Comparison of ENCODE assay signal across 8 cellular contexts in the genomic region with DNA sequence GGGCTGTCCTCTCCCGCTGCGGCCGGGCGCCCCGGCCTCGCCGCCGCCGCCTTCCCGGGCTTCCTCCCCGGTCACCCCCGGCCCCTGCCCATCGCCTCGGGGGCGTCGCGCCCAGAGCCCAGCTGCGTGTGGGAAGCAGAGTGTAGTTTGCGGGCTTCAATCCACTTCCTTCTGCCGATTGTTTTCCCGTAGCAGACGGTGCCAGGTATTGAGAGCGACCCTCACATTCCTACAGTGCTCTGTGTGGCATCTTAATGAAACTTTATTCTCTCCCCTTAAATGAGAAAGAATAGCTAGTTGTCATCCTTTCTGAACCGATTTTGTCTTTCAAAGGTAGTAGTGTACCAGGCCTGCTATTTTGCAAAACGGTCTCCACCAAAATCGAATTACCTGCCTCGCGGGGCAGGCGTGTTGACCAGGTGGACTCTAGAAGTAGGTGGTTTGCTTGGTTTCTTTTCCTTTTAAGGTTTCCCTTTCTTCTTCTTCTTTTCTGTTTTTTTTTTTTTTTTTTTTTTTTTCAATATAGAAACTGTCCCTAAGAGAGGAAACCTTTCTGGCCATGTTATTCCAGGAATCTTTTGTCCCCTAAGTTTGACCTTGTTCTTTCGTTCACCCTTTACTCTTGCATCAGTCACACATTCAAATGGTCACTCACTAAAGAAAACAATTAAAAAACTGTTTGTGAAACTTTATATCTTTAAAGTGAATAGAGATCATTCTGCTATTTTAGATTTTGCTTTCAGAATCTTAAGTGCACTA. TPM values are rescaled to one million over a fixed set of nuclear protein-coding genes. Genes with fewer than 3 reads are reported as not detected.
A peak's percentile ranks its signal among the peaks of the same experiment; 100 is the strongest.
DNase-seq lines count a peak whose midpoint lies in the region; ATAC-seq, FAIRE-seq and TF ChIP-seq lines count a peak whose summit lies in the region.

No MANE protein-coding gene starts in this region.

- TF ChIP-seq POLR2A in NB4 (IDR thresholded peaks at IDR 0.05; ENCODE audit: extremely low read depth, insufficient read length) (no peak), K562 (conservative IDR thresholded peaks at IDR 0.05) (no peak)

- peak overlapping the region; percentile 56 for H2AFZ ChIP-seq in K562 (ENCODE audit: low read depth, low read length)

- H3K4me1 ChIP-seq in K562 (replicated peaks in 1 of 2; ENCODE audit: control insufficient read depth in 2 of 2, insufficient read depth in 2 of 2, low read length in 2 of 2), result peaks cover 4 to 13% of the 10 kb centered on the region in 2 experiments; a peak in 3 of 5 replicates
- H3K4me1 ChIP-seq in left lung, result peaks cover 0 to 52% of the 10 kb centered on the region in 2 donors
- H3K4me1 ChIP-seq in subcutaneous abdominal adipose tissue (ENCODE audit: control insufficient read depth in 5 of 5, insufficient read depth in 5 of 5, low read length in 5 of 5), result peaks cover 0 to 42% (median 26%) of the 10 kb centered on the region in 5 donors

- no peak for TF ChIP-seq EP300 in K562 (IDR thresholded peaks at IDR 0.05; ENCODE audit: low read length)

- H3K9ac ChIP-seq in K562 (ENCODE audit: insufficient read depth in 1 of 2, low read depth in 2 of 2, low read length in 2 of 2) (peak overlapping the region; percentile 92 to 95), subcutaneous abdominal adipose tissue (ENCODE audit: low read length in 5 of 5) (peak overlapping the region; percentile 77 to 95 (median 92))

- H3K4me3 ChIP-seq in NB4 (ENCODE audit: low read depth, low read length) (peak overlapping the region; percentile 95), K562 (peak overlapping the region; percentile 72), left lung (peak overlapping the region; percentile 75 to 86), subcutaneous abdominal adipose tissue (ENCODE audit: low read depth in 1 of 5, low read length in 5 of 5) (peak overlapping the region; percentile 68 to 96 (median 89))

- intact Hi-C loops in K562 (cut with micrococcal nuclease) (loop anchor here (1.0 to 10.0 kb wide), 2 partner anchors 96 to 976 kb away; no protein-coding TSS in a partner anchor), left lung (cut with DNase I) (no loop called here)

- H3K36me3 ChIP-seq in K562 (ENCODE audit: control insufficient read depth, insufficient read depth, low read length) (no peaks in the 10 kb centered on the region), left lung (no peaks in the 10 kb centered on the region), subcutaneous abdominal adipose tissue (ENCODE audit: control insufficient read depth in 5 of 5, insufficient read depth in 5 of 5, low read length in 5 of 5) (no peaks in the 10 kb centered on the region)

- FAIRE-seq in K562 (lab: Jason Lieb, UNC), result peak; percentile 35

- WGBS in K562 (ENCODE audit: insufficient coverage, low coverage, missing lambda C conversion rate), result under 1% methylated on average over 24 of the region's 30 CpGs

- in situ Hi-C loops in K562 (cut with MboI), result no loop called here

- BruUV-seq in K562 (replicated peaks; lab: Mats Ljungman, UMichigan), result no TSS peak

- H3K79me2 ChIP-seq in K562 (ENCODE audit: control insufficient read depth, insufficient read depth, low read length), result peaks cover 54% of the 10 kb centered on the region

- H3K4me2 ChIP-seq in K562 (ENCODE audit: insufficient read depth, low read length), result peak overlapping the region; percentile 90

- H3K27me3 ChIP-seq in K562 (ENCODE audit: control insufficient read depth in 2 of 2, insufficient read depth in 2 of 2, low read length in 2 of 2), result no peaks in the 10 kb centered on the region
- no peaks in the 10 kb centered on the region for H3K27me3 ChIP-seq in left lung
- no peaks in the 10 kb centered on the region for H3K27me3 ChIP-seq in subcutaneous abdominal adipose tissue (ENCODE audit: control insufficient read depth in 5 of 5, insufficient read depth in 4 of 5, low read length in 5 of 5)

- no peak for TF ChIP-seq CTCF in NB4 (IDR thresholded peaks at IDR 0.05; ENCODE audit: low read depth, low read length)
- no peak for TF ChIP-seq CTCF in K562 (IDR thresholded peaks at IDR 0.05 in 2 of 3, conservative IDR thresholded peaks at IDR 0.05 in 1 of 3; ENCODE audit: insufficient read depth in 2 of 3, low read depth in 1 of 3, low read length in 3 of 3)
- TF ChIP-seq CTCF in left lung (IDR thresholded peaks at IDR 0.05), result no peak

- POLR2A ChIA-PET in K562 (lab: Yijun Ruan, JAX), result interaction anchor here (0.6 to 1.5 kb wide), 2 partner anchors 12 to 107 kb away, joined by 3 to 7 read pairs; no protein-coding TSS in a partner anchor

- TF ChIP-seq RAD21 in K562 (CRISPR knock-in tag; conservative IDR thresholded peaks at IDR 0.05 in 1 of 2, IDR thresholded peaks at IDR 0.05 in 1 of 2), result no peak

- no peaks in the 10 kb centered on the region for H3K9me1 ChIP-seq in K562 (ENCODE audit: control insufficient read depth, insufficient read depth, low read length)

- CTCF ChIA-PET in K562 (lab: Yijun Ruan, JAX; ENCODE audit: low intra/inter-chr PET ratio), result no interaction called here

- peak; percentile 21 for DNase-seq in NCI-H748 (lab: John Stamatoyannopoulos, UW; ENCODE audit: unreplicated experiment)
- no peak for DNase-seq in NCI-H748 treated with DMSO at 0.1 percent for 48 hours (lab: John Stamatoyannopoulos, UW)
- DNase-seq in NB4 (ENCODE audit: low read depth), result no peak
- DNase-seq in K562 (ENCODE audit: extremely low read depth in 1 of 4, low spot score in 3 of 4), result peak in 3 of 4 experiments; percentile 29 to 33 (median 32)
- DNase-seq in left lung, result no peak
- no peak for DNase-seq in SW 1271 (lab: John Stamatoyannopoulos, UW)
- DNase-seq in AG08395 (ENCODE audit: low spot score), result no peak

- ATAC-seq in K562, result peak; percentile 34
- ATAC-seq in left lung, result peak; percentile 5

- 0 out of 2 replicates have a peak, but pooled peaks cover 4% of the 10 kb centered on the region for H4K20me1 ChIP-seq in K562 (replicated peaks; ENCODE audit: control insufficient read depth, insufficient read depth, low read length)

- H3K27ac ChIP-seq in K562 (ENCODE audit: extremely low read depth, low read depth, low read length), result peak overlapping the region; percentile 90
- peak overlapping the region; percentile 92 to 97 for H3K27ac ChIP-seq in left lung
- peak overlapping the region; percentile 88 for H3K27ac ChIP-seq in subcutaneous abdominal adipose tissue (ENCODE audit: low read depth, low read length)

- H3K9me3 ChIP-seq in K562 (replicated peaks; ENCODE audit: control insufficient read depth, insufficient read depth, low read depth, low read length) (no peaks in the 10 kb centered on the region), left lung (no peaks in the 10 kb centered on the region), subcutaneous abdominal adipose tissue (ENCODE audit: control insufficient read depth in 5 of 5, low read length in 5 of 5) (no peaks in the 10 kb centered on the region)

TF ChIP-seq in K562, 482 proteins besides CTCF, POLR2A, EP300 and RAD21 (continues in another document):
- TF ChIP-seq ZBTB8A (IDR thresholded peaks at IDR 0.05; ENCODE audit: partially characterized antibody) (no peak), WHSC1 (IDR thresholded peaks at IDR 0.05; ENCODE audit: low read length) (no peak), CXXC5 (CRISPR knock-in tag; IDR thresholded peaks at IDR 0.05) (no peak)
- TF ChIP-seq, protein P1, sequence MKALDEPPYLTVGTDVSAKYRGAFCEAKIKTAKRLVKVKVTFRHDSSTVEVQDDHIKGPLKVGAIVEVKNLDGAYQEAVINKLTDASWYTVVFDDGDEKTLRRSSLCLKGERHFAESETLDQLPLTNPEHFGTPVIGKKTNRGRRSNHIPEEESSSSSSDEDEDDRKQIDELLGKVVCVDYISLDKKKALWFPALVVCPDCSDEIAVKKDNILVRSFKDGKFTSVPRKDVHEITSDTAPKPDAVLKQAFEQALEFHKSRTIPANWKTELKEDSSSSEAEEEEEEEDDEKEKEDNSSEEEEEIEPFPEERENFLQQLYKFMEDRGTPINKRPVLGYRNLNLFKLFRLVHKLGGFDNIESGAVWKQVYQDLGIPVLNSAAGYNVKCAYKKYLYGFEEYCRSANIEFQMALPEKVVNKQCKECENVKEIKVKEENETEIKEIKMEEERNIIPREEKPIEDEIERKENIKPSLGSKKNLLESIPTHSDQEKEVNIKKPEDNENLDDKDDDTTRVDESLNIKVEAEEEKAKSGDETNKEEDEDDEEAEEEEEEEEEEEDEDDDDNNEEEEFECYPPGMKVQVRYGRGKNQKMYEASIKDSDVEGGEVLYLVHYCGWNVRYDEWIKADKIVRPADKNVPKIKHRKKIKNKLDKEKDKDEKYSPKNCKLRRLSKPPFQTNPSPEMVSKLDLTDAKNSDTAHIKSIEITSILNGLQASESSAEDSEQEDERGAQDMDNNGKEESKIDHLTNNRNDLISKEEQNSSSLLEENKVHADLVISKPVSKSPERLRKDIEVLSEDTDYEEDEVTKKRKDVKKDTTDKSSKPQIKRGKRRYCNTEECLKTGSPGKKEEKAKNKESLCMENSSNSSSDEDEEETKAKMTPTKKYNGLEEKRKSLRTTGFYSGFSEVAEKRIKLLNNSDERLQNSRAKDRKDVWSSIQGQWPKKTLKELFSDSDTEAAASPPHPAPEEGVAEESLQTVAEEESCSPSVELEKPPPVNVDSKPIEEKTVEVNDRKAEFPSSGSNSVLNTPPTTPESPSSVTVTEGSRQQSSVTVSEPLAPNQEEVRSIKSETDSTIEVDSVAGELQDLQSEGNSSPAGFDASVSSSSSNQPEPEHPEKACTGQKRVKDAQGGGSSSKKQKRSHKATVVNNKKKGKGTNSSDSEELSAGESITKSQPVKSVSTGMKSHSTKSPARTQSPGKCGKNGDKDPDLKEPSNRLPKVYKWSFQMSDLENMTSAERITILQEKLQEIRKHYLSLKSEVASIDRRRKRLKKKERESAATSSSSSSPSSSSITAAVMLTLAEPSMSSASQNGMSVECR (CRISPR knock-in tag; IDR thresholded peaks at IDR 0.05), result peak; percentile 40; the same call in 1 of the 2 replicates

RNA-seq across cellular contexts. Expression of a gene that starts 0.9 kb away (rescaled TPM):
- total RNA-seq in K562 (2011; cell fraction: chromatin; rRNA removed; ENCODE audit: low replicate concordance), result 27.5 and 92.2 TPM in 2 replicates
- total RNA-seq in K562 (2011; cell fraction: nucleolus; rRNA removed), result 14.8 and 22.9 TPM in 2 replicates
- 34.8 and 45.6 TPM in 2 replicates for total RNA-seq in K562 (2011; cell fraction: nucleoplasm; rRNA removed)
- 26.4 and 31.4 TPM in 2 replicates for total RNA-seq in K562 (2014; rRNA removed)
- 44.9 and 49.0 TPM in 2 replicates for total RNA-seq in K562 (2014; rRNA removed; fragmentation: Illumina TruSeq; extraction: Trizol)
- total RNA-seq in K562 (2015; rRNA removed; fragmentation: Illumina TruSeq; extraction: Trizol), result 36.4 and 42.4 TPM in 2 replicates
- total RNA-seq in K562 (2021), result 36.5 and 42.1 TPM in 2 replicates
- 18.5 and 27.7 TPM in 2 replicates for polyA plus RNA-seq in K562 (2011; rRNA removed)
- polyA plus RNA-seq in K562 (2011; cell fraction: cytosol; rRNA removed), result 7.7 and 11.9 TPM in 2 replicates
- polyA plus RNA-seq in K562 (2011; cell fraction: nucleus; rRNA removed), result 17.4 and 26.8 TPM in 2 replicates
- 16.4 and 19.6 TPM in 2 replicates for polyA plus RNA-seq in K562 (2012)
- polyA plus RNA-seq in K562 (2014; fragmentation: Illumina TruSeq; extraction: Trizol), result 30.4 and 33.8 TPM in 2 replicates
- polyA plus RNA-seq in K562 (2014; fragmentation: Nextera tagmentation; extraction: Ambion mirVana), result 1 to 10 TPM; 7.8 to 8.0 TPM
- 16.4 and 23.7 TPM in 2 replicates for polyA plus RNA-seq in K562 (2014; rRNA removed)
- polyA minus RNA-seq in K562 (2011; rRNA and poly(A)+ RNA removed), result 135 TPM in 2 replicates
- polyA minus RNA-seq in K562 (2011; cell fraction: cytosol; rRNA and poly(A)+ RNA removed), result 21.7 and 28.6 TPM in 2 replicates
- polyA minus RNA-seq in K562 (2011; cell fraction: nucleus; rRNA and poly(A)+ RNA removed), result 61.0 and 114 TPM in 2 replicates
- total RNA-seq in left lung, result 10 to 100 TPM; 47.5 to 51.9 TPM

Comparison
In these comparisons a context has a peak if more than half of its experiments do, and no peak if none do; other contexts are left out.
1. DNase-seq: peak in NCI-H748 (single experiment) and K562 (3 of 4); none in NCI-H748 treated with DMSO at 0.1 percent for 48 hours (single experiment), NB4 (single experiment), left lung (0 of 2), SW 1271 (0 of 2) and AG08395 (single experiment).
2. Peak in every context shown above with its lines, with median percentiles within 50 percentile points of each other: H3K4me3 ChIP-seq and H3K27ac ChIP-seq.